ENCODE assay signal across 8 cellular contexts in genomic region chr4:140048419-140049022, GRCh38.
DNase-seq lines count a peak whose midpoint lies in the region; ATAC-seq and TF ChIP-seq lines count a peak whose summit lies in the region.

No MANE protein-coding gene starts in this region.

- H3K4me3 ChIP-seq in ascending aorta = peak overlapping the region; percentile 52 to 62
- H3K4me3 ChIP-seq in lower lobe of right lung = peak overlapping the region; percentile 43
- H3K4me3 ChIP-seq in tibial nerve = peak overlapping the region; percentile 11 to 44 (median 22)
- H3K4me3 ChIP-seq in HAP-1 = no peak overlapping the region

- peaks cover 17% of the 10 kb centered on the region for H3K27me3 Mint-ChIP-seq in activated T-cell treated with anti-CD3 and anti-CD28 coated beads, Interleukin-2, amount 50 U/mL, for 72 hours (ENCODE audit: low read depth)

- no peak for DNase-seq in activated T-cell treated with anti-CD3 and anti-CD28 coated beads, Interleukin-2, amount 50 U/mL, for 72 hours
- DNase-seq in activated T-cell treated with anti-CD3 and anti-CD28 coated beads, Interleukin-2, amount 50 U/mL, for 48 hours = no peak
- no peak for DNase-seq in ascending aorta (ENCODE audit: low spot score in 2 of 2)
- DNase-seq in lower lobe of right lung = no peak
- no peak for DNase-seq in tibial nerve (ENCODE audit: low spot score in 2 of 2)
- no peak for DNase-seq in HAP-1 (ENCODE audit: low spot score in 2 of 2)
- DNase-seq in T-helper 9 cell = no peak

- H3K36me3 Mint-ChIP-seq in activated T-cell treated with anti-CD3 and anti-CD28 coated beads, Interleukin-2, amount 50 U/mL, for 72 hours (ENCODE audit: insufficient read depth in 2 of 2) = no peaks in the 10 kb centered on the region

- no peak for ATAC-seq in activated T-cell treated with anti-CD3 and anti-CD28 coated beads, Interleukin-2, amount 50 U/mL, for 72 hours (replicated peaks in 1 of 2)
- ATAC-seq in lower lobe of right lung (no peak), GM19328 (IDR thresholded peaks at IDR 0.05; ENCODE audit: unreplicated experiment) (no peak)

- no peaks in the 10 kb centered on the region for H3K27me3 ChIP-seq in ascending aorta
- no peaks in the 10 kb centered on the region for H3K27me3 ChIP-seq in lower lobe of right lung (ENCODE audit: low read depth)
- no peaks in the 10 kb centered on the region for H3K27me3 ChIP-seq in tibial nerve
- H3K27me3 ChIP-seq in HAP-1 (ENCODE audit: low read depth) = no peaks in the 10 kb centered on the region

- H3K9me3 ChIP-seq in ascending aorta = no peaks in the 10 kb centered on the region
- H3K9me3 ChIP-seq in lower lobe of right lung = no peaks in the 10 kb centered on the region
- no peaks in the 10 kb centered on the region for H3K9me3 ChIP-seq in tibial nerve
- no peaks in the 10 kb centered on the region for H3K9me3 ChIP-seq in HAP-1

- peak overlapping the region; percentile 89 to 94 for H3K4me3 Mint-ChIP-seq in activated T-cell treated with anti-CD3 and anti-CD28 coated beads, Interleukin-2, amount 50 U/mL, for 72 hours

- no peak for TF ChIP-seq CTCF in ascending aorta (IDR thresholded peaks at IDR 0.05)
- no peak for TF ChIP-seq CTCF in lower lobe of right lung (IDR thresholded peaks at IDR 0.05)
- TF ChIP-seq CTCF in tibial nerve (IDR thresholded peaks at IDR 0.05) = no peak

- H3K36me3 ChIP-seq in ascending aorta (no peaks in the 10 kb centered on the region), lower lobe of right lung (no peaks in the 10 kb centered on the region), tibial nerve (no peaks in the 10 kb centered on the region), HAP-1 (replicated peaks) (no peaks in the 10 kb centered on the region)

- H3K27ac Mint-ChIP-seq in activated T-cell treated with anti-CD3 and anti-CD28 coated beads, Interleukin-2, amount 50 U/mL, for 72 hours = no peak overlapping the region

- H3K9me3 Mint-ChIP-seq in activated T-cell treated with anti-CD3 and anti-CD28 coated beads, Interleukin-2, amount 50 U/mL, for 72 hours = no peaks in the 10 kb centered on the region

- H3K4me1 ChIP-seq in ascending aorta (peaks cover 3 to 9% of the 10 kb centered on the region in 2 donors), lower lobe of right lung (peaks cover 54% of the 10 kb centered on the region), tibial nerve (peaks cover 0 to 35% (median 15%) of the 10 kb centered on the region in 4 donors), HAP-1 (peaks cover 2% of the 10 kb centered on the region; the same call in 1 of the 2 replicates)

- intact Hi-C loops in ascending aorta (cut with DNase I) = loop anchor here (5.0 kb wide), 2 partner anchors 76 to 204 kb away; no protein-coding TSS in a partner anchor
- intact Hi-C loops in lower lobe of right lung (cut with DNase I) = no loop called here

- in situ Hi-C loops in HAP-1 (cut with MboI; ENCODE audit: low sequenced_read_pairs) = loop anchor here (10.0 to 25.0 kb wide), 2 partner anchors 106 to 564 kb away; partner anchors contain the start of gene MAML3

- no peak for TF ChIP-seq EP300 in tibial nerve (IDR thresholded peaks at IDR 0.05)

- WGBS in tibial nerve, 2 donors = 34 to 39% methylated on average over 4 of the region's 4 CpGs

- TF ChIP-seq POLR2A in tibial nerve (IDR thresholded peaks at IDR 0.05) = no peak

- H3K27ac ChIP-seq in ascending aorta (peak overlapping the region; percentile 67 to 71), lower lobe of right lung (peak overlapping the region; percentile 70), tibial nerve (peak overlapping the region in 3 of 4 donors; percentile 52 to 78 (median 62))

- peaks cover 46% of the 10 kb centered on the region for H3K4me1 Mint-ChIP-seq in activated T-cell treated with anti-CD3 and anti-CD28 coated beads, Interleukin-2, amount 50 U/mL, for 72 hours (ENCODE audit: low read depth)
